In the genomic region with DNA sequence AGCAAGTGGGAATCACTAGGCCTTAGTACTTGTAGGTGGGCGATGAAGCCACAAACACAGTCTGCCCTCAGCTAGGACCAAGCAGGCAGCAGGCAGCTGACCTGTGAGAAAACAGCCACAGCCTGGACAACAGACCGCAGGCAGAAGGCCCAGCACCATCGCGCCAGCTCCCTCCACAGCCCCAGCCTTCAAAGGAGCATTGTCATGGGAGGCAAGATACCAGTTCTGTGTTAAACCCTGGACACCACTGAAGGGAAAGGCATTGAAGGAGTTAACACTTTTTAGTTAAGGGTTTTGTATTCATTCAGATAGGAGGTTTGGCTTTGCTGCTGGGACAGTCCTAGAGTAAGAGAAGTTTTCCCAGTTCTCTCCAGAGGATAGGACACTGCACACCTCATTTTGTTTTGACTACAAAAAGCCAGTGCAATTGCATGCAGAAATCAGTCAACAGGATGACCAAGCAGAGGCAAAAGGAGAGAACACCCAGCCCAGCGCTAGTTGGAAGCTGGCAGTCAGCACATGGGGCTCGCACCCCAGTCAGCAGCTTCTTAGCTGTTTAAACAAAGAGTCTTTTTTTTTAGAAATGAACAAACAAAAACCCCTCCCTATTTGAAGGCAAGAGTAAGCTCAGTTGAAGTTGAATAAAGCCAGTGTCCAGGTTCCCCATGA, we compare ENCODE assay signal across 1 cellular context.
TF ChIP-seq lines count a peak whose summit lies in the region.

No MANE protein-coding gene starts in this region.

TF ChIP-seq in H1, 55 proteins besides CTCF, POLR2A, EP300 and RAD21:
- no peak for TF ChIP-seq SP1 (IDR thresholded peaks at IDR 0.05; ENCODE audit: low read depth, low read length)
- TF ChIP-seq SUZ12 (IDR thresholded peaks at IDR 0.05; ENCODE audit: low read length) = no peak
- TF ChIP-seq HDAC2 (IDR thresholded peaks at IDR 0.05; ENCODE audit: borderline replicate concordance in 1 of 2, low read depth in 2 of 2, low read length in 2 of 2) = no peak
- TF ChIP-seq CREB1 (IDR thresholded peaks at IDR 0.05) = no peak
- no peak for TF ChIP-seq SRF (IDR thresholded peaks at IDR 0.05; ENCODE audit: low read depth, low read length)
- TF ChIP-seq, protein P1, sequence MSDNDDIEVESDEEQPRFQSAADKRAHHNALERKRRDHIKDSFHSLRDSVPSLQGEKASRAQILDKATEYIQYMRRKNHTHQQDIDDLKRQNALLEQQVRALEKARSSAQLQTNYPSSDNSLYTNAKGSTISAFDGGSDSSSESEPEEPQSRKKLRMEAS (IDR thresholded peaks at IDR 0.05) = no peak
- TF ChIP-seq CBX8 (IDR thresholded peaks at IDR 0.05; ENCODE audit: borderline replicate concordance, low read depth, low read length) = no peak
